Comparison of ENCODE assay signal across 19 cellular contexts in genomic region chr1:38587734-38588133, GRCh38.
DNase-seq lines count a peak whose midpoint lies in the region; ATAC-seq and TF ChIP-seq lines count a peak whose summit lies in the region.
"Had no signal": no experiment of that assay in that cellular context is flagged by ENCODE, and none has a peak within 500 bp of the region (broad histone marks: within the 10 kb centered on the region; RNA-seq: fewer than 3 reads in every experiment).

No MANE protein-coding gene starts in this region.

- H3K4me3 ChIP-seq in left ventricle myocardium inferior, result no peak overlapping the region
- H3K4me3 ChIP-seq: HAP-1, PC-9 had no signal

- peak; percentile 28 for DNase-seq in activated CD8-positive, alpha-beta memory T cell treated with anti-CD3 and anti-CD28 coated beads for 24 hours
- no peak for DNase-seq in activated CD8-positive, alpha-beta memory T cell treated with anti-CD3 and anti-CD28 coated beads, Interleukin-2, amount 50 U/mL, for 4 hours
- DNase-seq in left ventricle myocardium inferior (peak; percentile 53), left cardiac atrium (no peak), NCI-H1694 treated with DMSO at 0.1 percent for 48 hours (lab: John Stamatoyannopoulos, UW) (peak; percentile 21), activated T-cell treated with anti-CD3 and anti-CD28 coated beads for 4 hours (no peak)
- no peak for DNase-seq in activated naive CD4-positive, alpha-beta T cell (lab: John Stamatoyannopoulos, UW)
- DNase-seq: DMS79 treated with DMSO at 0.1 percent for 48 hours, GF-D8, GOT3, HFFc6, NCI-H1105, NCI-H1436 treated with DMSO at 0.1 percent for 48 hours, SHP77 had no signal

- TF ChIP-seq CTCF in left ventricle myocardium inferior (IDR thresholded peaks at IDR 0.05; ENCODE audit: borderline replicate concordance) (no peak), nephron (IDR thresholded peaks at IDR 0.05; ENCODE audit: unreplicated experiment in 3 of 3) (no peak)

- peaks cover 18% of the 10 kb centered on the region for H3K27me3 ChIP-seq in left ventricle myocardium inferior (ENCODE audit: low read depth)

- H3K9me3 Mint-ChIP-seq in nephron, result peaks cover 30% of the 10 kb centered on the region
- H3K9me3 Mint-ChIP-seq: CD8-positive, alpha-beta T cell had no signal

- H3K4me1 Mint-ChIP-seq in nephron, result peaks cover 29% of the 10 kb centered on the region

- H3K36me3 Mint-ChIP-seq in nephron (ENCODE audit: low read depth), result peaks cover 9% of the 10 kb centered on the region
- H3K36me3 Mint-ChIP-seq: CD8-positive, alpha-beta T cell had no signal

- H3K4me1 ChIP-seq in left ventricle myocardium inferior, result peaks cover 8% of the 10 kb centered on the region
- H3K4me1 ChIP-seq: Caco-2, HAP-1 had no signal

- H3K9me3 ChIP-seq in left ventricle myocardium inferior (replicated peaks), result peaks cover 22% of the 10 kb centered on the region
- H3K9me3 ChIP-seq: Caco-2 had no signal

- H3K27ac ChIP-seq in left ventricle myocardium inferior (replicated peaks), result no peak overlapping the region
- H3K27ac ChIP-seq: PC-9 had no signal

- no peaks in the 10 kb centered on the region for H3K36me3 ChIP-seq in left ventricle myocardium inferior
- H3K36me3 ChIP-seq: HAP-1 had no signal

- no peak overlapping the region for H3K4me3 Mint-ChIP-seq in nephron
- H3K4me3 Mint-ChIP-seq: CD8-positive, alpha-beta T cell; HFFc6 had no signal

- ATAC-seq in left cardiac atrium, result no peak

- peak overlapping the region in 2 of 3 experiments; percentile 14 to 39 for H3K27ac Mint-ChIP-seq in nephron
- H3K27ac Mint-ChIP-seq: CD8-positive, alpha-beta T cell; HFFc6 had no signal

- intact Hi-C loops in left ventricle myocardium inferior (cut with micrococcal nuclease) (no loop called here), left cardiac atrium (cut with DNase I) (no loop called here)

- peaks cover 21% of the 10 kb centered on the region for H3K27me3 Mint-ChIP-seq in nephron (ENCODE audit: low read depth)

Comparison
In these comparisons a context has a peak if more than half of its experiments do, and no peak if none do; other contexts are left out.
1. DNase-seq: peak in activated CD8-positive, alpha-beta memory T cell treated with anti-CD3 and anti-CD28 coated beads for 24 hours (single experiment), left ventricle myocardium inferior (single experiment) and NCI-H1694 treated with DMSO at 0.1 percent for 48 hours (single experiment); none in activated CD8-positive, alpha-beta memory T cell treated with anti-CD3 and anti-CD28 coated beads, Interleukin-2, amount 50 U/mL, for 4 hours (single experiment), left cardiac atrium (single experiment), activated naive CD4-positive, alpha-beta T cell (0 of 4) and activated T-cell treated with anti-CD3 and anti-CD28 coated beads for 4 hours (single experiment).